ENCODE assay signal across 10 cellular contexts in genomic region chr20:56412473-56412790, GRCh38. TPM values are rescaled to one million over a fixed set of nuclear protein-coding genes. Genes with fewer than 3 reads are reported as not detected.
DNase-seq lines count a peak whose midpoint lies in the region; ATAC-seq and TF ChIP-seq lines count a peak whose summit lies in the region.
"Had no signal": no experiment of that assay in that cellular context is flagged by ENCODE, and none has a peak within 500 bp of the region (broad histone marks: within the 10 kb centered on the region; RNA-seq: fewer than 3 reads in every experiment).

No MANE protein-coding gene starts in this region.

- H3K27me3 ChIP-seq in heart left ventricle (no peaks in the 10 kb centered on the region), ascending aorta (no peaks in the 10 kb centered on the region), tibial artery (no peaks in the 10 kb centered on the region)

- H3K27ac Mint-ChIP-seq in memory B cell, result peak overlapping the region; percentile 60

- H3K4me3 ChIP-seq in heart left ventricle (peak overlapping the region in 9 of 12 donors; percentile 6 to 60 (median 31)), ascending aorta (peak overlapping the region; percentile 27 to 31), tibial artery (peak overlapping the region; percentile 16 to 31)

- no peak for TF ChIP-seq POLR2A in heart left ventricle (IDR thresholded peaks at IDR 0.05)

- no peaks in the 10 kb centered on the region for H3K27me3 Mint-ChIP-seq in memory B cell

- peaks cover 14% of the 10 kb centered on the region for H3K4me1 Mint-ChIP-seq in memory B cell

- H3K9me3 Mint-ChIP-seq in memory B cell, result no peaks in the 10 kb centered on the region

- no peak for DNase-seq in heart left ventricle
- no peak for DNase-seq in cardiac septum (ENCODE audit: low spot score)
- no peak for DNase-seq in ascending aorta (ENCODE audit: low spot score in 2 of 2)
- no peak for DNase-seq in memory B cell (ENCODE audit: low spot score in 2 of 2)
- DNase-seq in tibial artery, result no peak
- DNase-seq in SK-N-DZ (ENCODE audit: low spot score), result no peak
- DNase-seq in activated effector memory CD4-positive, alpha-beta T cell treated with Interleukin-2 at 50 U/mL for 16 hours, result no peak
- no peak for DNase-seq in GM19240 (ENCODE audit: insufficient read length, low spot score)
- DNase-seq: WERI-Rb-1 had no signal

- H3K36me3 ChIP-seq in heart left ventricle (peaks cover 0 to 16% (median 8%) of the 10 kb centered on the region in 9 donors), ascending aorta (peaks cover 3 to 16% of the 10 kb centered on the region in 2 donors), tibial artery (peaks cover 7 to 35% (median 12%) of the 10 kb centered on the region in 3 donors)

- H3K9me3 ChIP-seq in heart left ventricle (no peaks in the 10 kb centered on the region), ascending aorta (no peaks in the 10 kb centered on the region), tibial artery (no peaks in the 10 kb centered on the region)

- intact Hi-C loops in heart left ventricle (cut with DNase I), result no loop called here
- intact Hi-C loops in cardiac septum (cut with DNase I), result no loop called here
- intact Hi-C loops in ascending aorta (cut with DNase I), result no loop called here
- intact Hi-C loops in tibial artery (cut with DNase I; ENCODE audit: low total_unique reads), result no loop called here

- H3K27ac ChIP-seq in heart left ventricle (peak overlapping the region in 11 of 12 donors; percentile 47 to 89 (median 68)), ascending aorta (peak overlapping the region; percentile 2 to 24), tibial artery (no peak overlapping the region)
- H3K27ac ChIP-seq: WERI-Rb-1 had no signal

- H3K36me3 Mint-ChIP-seq in memory B cell, result peaks cover 16% of the 10 kb centered on the region

- no peak for TF ChIP-seq CTCF in heart left ventricle (IDR thresholded peaks at IDR 0.05)
- TF ChIP-seq CTCF in ascending aorta (IDR thresholded peaks at IDR 0.05), result no peak
- no peak for TF ChIP-seq CTCF in tibial artery (IDR thresholded peaks at IDR 0.05)

- H3K4me3 Mint-ChIP-seq in memory B cell, result peak overlapping the region; percentile 60

- H3K4me1 ChIP-seq in heart left ventricle (peaks cover 0 to 81% (median 20%) of the 10 kb centered on the region in 12 donors), ascending aorta (no peaks in the 10 kb centered on the region), tibial artery (no peaks in the 10 kb centered on the region)

- ATAC-seq in heart left ventricle, result no peak
- no peak for ATAC-seq in memory B cell (ENCODE audit: low read depth)

- WGBS in heart left ventricle, 4 donors, result 83 to 92% (median 85%) methylated on average over 7 of the region's 7 CpGs

RNA-seq across cellular contexts. Expression of gene CASS4, which starts 0.4 kb away (rescaled TPM):
- total RNA-seq in heart left ventricle (1 to 10 TPM in 2 of 9 donors, under 1 TPM in 7; 0.07 to 3.8 (median 0.50) TPM), cardiac septum (0.30 TPM), ascending aorta (11.2 TPM)
- under 1 TPM; 0.38 to 0.47 TPM for polyA plus RNA-seq in heart left ventricle
- not detected in 2 replicates for polyA plus RNA-seq in SK-N-DZ (2014; cell fraction: cytosol; rRNA removed)
- polyA plus RNA-seq in SK-N-DZ (2014; cell fraction: nucleus; rRNA removed), result not detected in 2 replicates
- total RNA-seq: bronchial epithelial cell had no signal

RNA-seq across cellular contexts. Expression of gene CSTF1, which starts 20.0 kb away (rescaled TPM):
- total RNA-seq in heart left ventricle (10 to 100 TPM; 16.0 to 27.3 (median 22.0) TPM), cardiac septum (15.3 TPM), ascending aorta (13.7 TPM)
- polyA plus RNA-seq in heart left ventricle, result 10 to 100 TPM in 1 of 2 donors, 1 to 10 TPM in 1; 4.2 to 15.3 TPM
- polyA plus RNA-seq in SK-N-DZ (2014; cell fraction: cytosol; rRNA removed), result 68.8 and 79.9 TPM in 2 replicates
- 55.4 and 75.0 TPM in 2 replicates for polyA plus RNA-seq in SK-N-DZ (2014; cell fraction: nucleus; rRNA removed)

RNA-seq across cellular contexts. Expression of gene AURKA, which starts 20.4 kb away (rescaled TPM):
- total RNA-seq in heart left ventricle, result 10 to 100 TPM in 2 of 9 donors, 1 to 10 TPM in 7; 2.4 to 11.0 (median 6.3) TPM
- polyA plus RNA-seq in heart left ventricle, result 10 to 100 TPM in 1 of 2 donors, 1 to 10 TPM in 1; 2.2 to 19.5 TPM
- total RNA-seq in cardiac septum, result 3.2 TPM
- total RNA-seq in ascending aorta, result not detected
- 157 and 162 TPM in 2 replicates for polyA plus RNA-seq in SK-N-DZ (2014; cell fraction: cytosol; rRNA removed)
- polyA plus RNA-seq in SK-N-DZ (2014; cell fraction: nucleus; rRNA removed), result 74.6 and 82.9 TPM in 2 replicates

RNA-seq across cellular contexts. Expression of gene FAM210B, which starts 53.7 kb away (rescaled TPM):
- 10 to 100 TPM; 48.3 to 69.8 (median 57.2) TPM for total RNA-seq in heart left ventricle
- 10 to 100 TPM; 32.6 to 34.2 TPM for polyA plus RNA-seq in heart left ventricle
- 41.5 TPM for total RNA-seq in cardiac septum
- total RNA-seq in ascending aorta, result 17.9 TPM
- polyA plus RNA-seq in SK-N-DZ (2014; cell fraction: cytosol; rRNA removed), result 93.7 and 94.7 TPM in 2 replicates
- 22.3 and 28.6 TPM in 2 replicates for polyA plus RNA-seq in SK-N-DZ (2014; cell fraction: nucleus; rRNA removed)

RNA-seq across cellular contexts. Expression of gene RTF2, which starts 56.0 kb away (rescaled TPM):
- total RNA-seq in heart left ventricle (100 to 1,000 TPM in 1 of 9 donors, 10 to 100 TPM in 8; 61.9 to 101 (median 86.2) TPM), cardiac septum (76.0 TPM), ascending aorta (54.5 TPM)
- 100 to 1,000 TPM in 1 of 2 donors, 10 to 100 TPM in 1; 50.7 to 114 TPM for polyA plus RNA-seq in heart left ventricle
- 98.7 and 103 TPM in 2 replicates for polyA plus RNA-seq in SK-N-DZ (2014; cell fraction: cytosol; rRNA removed)
- 79.5 and 107 TPM in 2 replicates for polyA plus RNA-seq in SK-N-DZ (2014; cell fraction: nucleus; rRNA removed)

Comparison
In these comparisons a context has a peak if more than half of its experiments do, and no peak if none do; other contexts are left out.
1. H3K27ac ChIP-seq: peak in heart left ventricle (11 of 12) and ascending aorta (2 of 2); none in tibial artery (0 of 2).
2. Peak in every context shown above with its lines, with median percentiles within 50 percentile points of each other: H3K4me3 ChIP-seq.